In genomic region chr9:133994359-133995011, GRCh38 we compare ENCODE assay signal across 8 cellular contexts. TPM values are rescaled to one million over a fixed set of nuclear protein-coding genes. Genes with fewer than 3 reads are reported as not detected.
DNase-seq lines count a peak whose midpoint lies in the region; ATAC-seq and TF ChIP-seq lines count a peak whose summit lies in the region.

No MANE protein-coding gene starts in this region.

- no peak overlapping the region for H3K9ac ChIP-seq in MM.1S (ENCODE audit: low read length)

- no peaks in the 10 kb centered on the region for H4K20me1 ChIP-seq in MM.1S (ENCODE audit: insufficient read depth, low read length)

- H3K36me3 Mint-ChIP-seq in T-helper 17 cell (ENCODE audit: low read depth), result no peaks in the 10 kb centered on the region

- TF ChIP-seq POLR2A in sigmoid colon (IDR thresholded peaks at IDR 0.05), result no peak

- TF ChIP-seq EP300 in sigmoid colon (IDR thresholded peaks at IDR 0.05), result no peak

- H3K36me3 ChIP-seq in MM.1S (replicated peaks; ENCODE audit: insufficient read depth, low read length) (no peaks in the 10 kb centered on the region), left ventricle myocardium inferior (no peaks in the 10 kb centered on the region), sigmoid colon (no peaks in the 10 kb centered on the region)

- 8 to 10% methylated on average over 11 of the region's 11 CpGs for WGBS in sigmoid colon, 2 donors

- DNase-seq in GM03348 (ENCODE audit: low spot score) (peak; percentile 91), MM.1S (peak; percentile 62), T-helper 17 cell (peak; percentile 57 to 77 (median 71)), left ventricle myocardium inferior (peak; percentile 78), sigmoid colon (peak; percentile 87)
- peak; percentile 42 for DNase-seq in activated naive CD8-positive, alpha-beta T cell treated with anti-CD3 and anti-CD28 coated beads, Interleukin-2, amount 50 U/mL, for 16 hours (ENCODE audit: low read depth, low spot score)

- peaks cover 5% of the 10 kb centered on the region for H3K27me3 Mint-ChIP-seq in T-helper 17 cell

- H3K27ac ChIP-seq in MM.1S (ENCODE audit: low read length) (no peak overlapping the region), left ventricle myocardium inferior (replicated peaks) (no peak overlapping the region), sigmoid colon (peak overlapping the region in 1 of 4 donors; percentile 89)

- ATAC-seq in T-helper 17 cell (peak; percentile 57), HG03139 (IDR thresholded peaks at IDR 0.05; ENCODE audit: unreplicated experiment) (no peak), HG02678 (IDR thresholded peaks at IDR 0.05; ENCODE audit: unreplicated experiment) (no peak)

- H3K4me3 ChIP-seq in MM.1S (ENCODE audit: low read length) (no peak overlapping the region), left ventricle myocardium inferior (no peak overlapping the region), sigmoid colon (no peak overlapping the region)

- no peak overlapping the region for H3K27ac Mint-ChIP-seq in T-helper 17 cell

- intact Hi-C loops in left ventricle myocardium inferior (cut with micrococcal nuclease) (loop anchor here (5.0 kb wide), 1 partner anchor 202 kb away; no protein-coding TSS in a partner anchor), sigmoid colon (cut with DNase I) (loop anchor here (1.0 to 2.0 kb wide), 3 partner anchors 201 to 460 kb away; partner anchors contain the start of gene ADAMTSL2)

- peak overlapping the region; percentile 77 for H3K4me3 Mint-ChIP-seq in T-helper 17 cell

- peaks cover 3% of the 10 kb centered on the region; the same call in 1 of the 2 replicates for H3K4me1 ChIP-seq in MM.1S (ENCODE audit: low read length)
- H3K4me1 ChIP-seq in left ventricle myocardium inferior, result peaks cover 35% of the 10 kb centered on the region
- H3K4me1 ChIP-seq in sigmoid colon, result peaks cover 0 to 37% (median 29%) of the 10 kb centered on the region in 4 donors

- peaks cover 2% of the 10 kb centered on the region for H3K4me1 Mint-ChIP-seq in T-helper 17 cell

- H3K4me2 ChIP-seq in MM.1S (ENCODE audit: low read depth, low read length), result no peak overlapping the region

- H3K79me2 ChIP-seq in MM.1S (ENCODE audit: low read length), result no peaks in the 10 kb centered on the region

- H3K27me3 ChIP-seq in MM.1S (replicated peaks; ENCODE audit: insufficient read depth, low read length), result peaks cover 46% of the 10 kb centered on the region
- H3K27me3 ChIP-seq in left ventricle myocardium inferior (ENCODE audit: low read depth), result peaks cover 15% of the 10 kb centered on the region
- no peaks in the 10 kb centered on the region for H3K27me3 ChIP-seq in sigmoid colon

- H3K9me2 ChIP-seq in MM.1S (replicated peaks; ENCODE audit: insufficient read depth, low read length), result no peaks in the 10 kb centered on the region

- no peaks in the 10 kb centered on the region for H3F3A ChIP-seq in MM.1S (ENCODE audit: insufficient read depth, low read length)

- H3K9me3 ChIP-seq in MM.1S (replicated peaks; ENCODE audit: insufficient read depth, low read length), result no peaks in the 10 kb centered on the region
- H3K9me3 ChIP-seq in T-helper 17 cell (ENCODE audit: control insufficient read depth, low read length, poor library complexity, severe bottlenecking), result no peaks in the 10 kb centered on the region
- H3K9me3 ChIP-seq in left ventricle myocardium inferior (replicated peaks), result no peaks in the 10 kb centered on the region
- H3K9me3 ChIP-seq in sigmoid colon, result no peaks in the 10 kb centered on the region

- peak; percentile 96 for TF ChIP-seq CTCF in MM.1S (IDR thresholded peaks at IDR 0.05; ENCODE audit: low read length)
- peak; percentile 99 for TF ChIP-seq CTCF in left ventricle myocardium inferior (IDR thresholded peaks at IDR 0.05; ENCODE audit: borderline replicate concordance)
- peak; percentile 96 to 98 (median 98) for TF ChIP-seq CTCF in sigmoid colon (IDR thresholded peaks at IDR 0.05)

- H2AFZ ChIP-seq in MM.1S (ENCODE audit: low read length), result no peak overlapping the region

RNA-seq across cellular contexts. Expression of gene VAV2, which starts 2.4 kb away (rescaled TPM):
- total RNA-seq in T-helper 17 cell, result 1 to 10 TPM; 3.5 to 5.5 TPM
- 4.1 TPM for total RNA-seq in left ventricle myocardium inferior
- 1 to 10 TPM; 3.8 to 7.2 (median 6.6) TPM for total RNA-seq in sigmoid colon
- 10 to 100 TPM; 14.4 to 23.3 (median 18.5) TPM for polyA plus RNA-seq in sigmoid colon

RNA-seq across cellular contexts. Expression of gene BRD3OS, which starts 30.8 kb away (rescaled TPM):
- 10 to 100 TPM in 1 of 2 donors, 1 to 10 TPM in 1; 7.7 to 10.2 TPM for total RNA-seq in T-helper 17 cell
- total RNA-seq in left ventricle myocardium inferior, result 5.7 TPM
- 10 to 100 TPM; 11.7 to 19.4 (median 12.7) TPM for total RNA-seq in sigmoid colon
- polyA plus RNA-seq in sigmoid colon, result 1 to 10 TPM; 3.9 to 7.8 (median 4.2) TPM
